In genomic region chr9:105656131-105656921, GRCh38 we compare ENCODE assay signal across 9 cellular contexts. TPM values are rescaled to one million over a fixed set of nuclear protein-coding genes. Genes with fewer than 3 reads are reported as not detected.
DNase-seq lines count a peak whose midpoint lies in the region; ATAC-seq and TF ChIP-seq lines count a peak whose summit lies in the region.
"Had no signal": no experiment of that assay in that cellular context is flagged by ENCODE, and none has a peak within 500 bp of the region (broad histone marks: within the 10 kb centered on the region; RNA-seq: fewer than 3 reads in every experiment).

No MANE protein-coding gene starts in this region.

- H3K4me3 ChIP-seq in liver (ENCODE audit: low read depth in 1 of 3, low read length in 3 of 3) (peak overlapping the region; percentile 33 to 65 (median 37)), thyroid gland (replicated peaks in 1 of 3) (peak overlapping the region; percentile 18 to 24 (median 20))

- TF ChIP-seq CTCF in chondrocyte (IDR thresholded peaks at IDR 0.05) (peak; percentile 69), liver (IDR thresholded peaks at IDR 0.05; ENCODE audit: low read depth, low read length, missing input control) (peak; percentile 30), thyroid gland (IDR thresholded peaks at IDR 0.05) (peak in 2 of 6 experiments; percentile 39 to 52)

- TF ChIP-seq RAD21 in liver (IDR thresholded peaks at IDR 0.05), result peak; percentile 67 to 72

- H3K27ac Mint-ChIP-seq in activated CD4-positive, alpha-beta T cell treated with anti-CD3 and anti-CD28 coated beads, Interleukin-2, amount 10 ng/mL, durations not matched to agents 7 days and 5 days, result no peak overlapping the region
- H3K27ac Mint-ChIP-seq in chondrocyte (ENCODE audit: unreplicated experiment), result peak overlapping the region; percentile 14

- H3K27me3 ChIP-seq in liver (ENCODE audit: control insufficient read depth in 4 of 4, insufficient read depth in 4 of 4, low read length in 3 of 4) (peaks cover 0 to 4% (median 0%) of the 10 kb centered on the region in 4 donors), thyroid gland (no peaks in the 10 kb centered on the region)

- H3K9me3 ChIP-seq in liver (ENCODE audit: control insufficient read depth in 4 of 4, low read length in 3 of 4) (no peaks in the 10 kb centered on the region), thyroid gland (no peaks in the 10 kb centered on the region)

- DNase-seq in activated CD4-positive, alpha-beta T cell treated with anti-CD3 and anti-CD28 coated beads, Interleukin-2, amount 10 ng/mL, durations not matched to agents 7 days and 5 days, result no peak
- DNase-seq in activated CD4-positive, alpha-beta T cell treated with anti-CD3 and anti-CD28 coated beads for 1 hour, result no peak
- DNase-seq in NOMO-1 treated with DMSO at 0.1 percent for 48 hours (lab: John Stamatoyannopoulos, UW; ENCODE audit: unreplicated experiment), result peak; percentile 38
- no peak for DNase-seq in chondrocyte (ENCODE audit: low spot score)
- peak; percentile 30 to 45 for DNase-seq in thyroid gland
- DNase-seq in central memory CD4-positive, alpha-beta T cell, result no peak

- H3K4me1 Mint-ChIP-seq in activated CD4-positive, alpha-beta T cell treated with anti-CD3 and anti-CD28 coated beads, Interleukin-2, amount 10 ng/mL, durations not matched to agents 7 days and 5 days, result peaks cover 6% of the 10 kb centered on the region
- H3K4me1 Mint-ChIP-seq in chondrocyte (ENCODE audit: low read depth), result peaks cover 7% of the 10 kb centered on the region

- CTCF ChIA-PET in activated CD4-positive, alpha-beta T cell treated with anti-CD3 and anti-CD28 coated beads, Interleukin-2, amount 10 ng/mL, durations not matched to agents 7 days and 5 days (lab: Charles Lee), result interaction anchor here (1.3 kb wide), 1 partner anchor 64 kb away, joined by 3 read pairs; no protein-coding TSS in a partner anchor

- no peaks in the 10 kb centered on the region for H3K36me3 Mint-ChIP-seq in activated CD4-positive, alpha-beta T cell treated with anti-CD3 and anti-CD28 coated beads, Interleukin-2, amount 10 ng/mL, durations not matched to agents 7 days and 5 days (ENCODE audit: low read depth)
- H3K36me3 Mint-ChIP-seq in chondrocyte (ENCODE audit: low read depth), result no peaks in the 10 kb centered on the region

- WGBS in liver, result 3% methylated on average over 75 of the region's 75 CpGs
- WGBS in thyroid gland, 2 donors, result 4% methylated on average over 42 to 54 of the region's 75 CpGs

- peaks cover 32% of the 10 kb centered on the region for H3K27me3 Mint-ChIP-seq in activated CD4-positive, alpha-beta T cell treated with anti-CD3 and anti-CD28 coated beads, Interleukin-2, amount 10 ng/mL, durations not matched to agents 7 days and 5 days
- peaks cover 12% of the 10 kb centered on the region for H3K27me3 Mint-ChIP-seq in chondrocyte (ENCODE audit: low read depth)

- intact Hi-C loops in thyroid gland (cut with DNase I), result no loop called here

- POLR2A ChIA-PET in activated CD4-positive, alpha-beta T cell treated with anti-CD3 and anti-CD28 coated beads, Interleukin-2, amount 10 ng/mL, durations not matched to agents 7 days and 5 days (lab: Charles Lee), result no interaction called here

- no peak overlapping the region for H3K9ac ChIP-seq in liver (ENCODE audit: low read depth in 1 of 2, low read length in 2 of 2)

- TF ChIP-seq POLR2A in thyroid gland (IDR thresholded peaks at IDR 0.05), result no peak

- peak; percentile 60 for ATAC-seq in HG02798 (IDR thresholded peaks at IDR 0.05; ENCODE audit: poor library complexity, unreplicated experiment)

- no peaks in the 10 kb centered on the region for H3K36me3 ChIP-seq in liver (ENCODE audit: control insufficient read depth in 4 of 4, insufficient read depth in 3 of 4, low read depth in 1 of 4, low read length in 3 of 4)
- H3K36me3 ChIP-seq in thyroid gland, result no peaks in the 10 kb centered on the region

- H3K27ac ChIP-seq in liver (ENCODE audit: low read depth in 1 of 2, low read length in 2 of 2) (no peak overlapping the region), thyroid gland (no peak overlapping the region)
- H3K27ac ChIP-seq: epithelial cell of prostate had no signal

- H3K4me1 ChIP-seq in liver (ENCODE audit: control insufficient read depth in 4 of 4, insufficient read depth in 4 of 4, low read length in 3 of 4) (peaks cover 0 to 12% (median 10%) of the 10 kb centered on the region in 4 donors), thyroid gland (no peaks in the 10 kb centered on the region)

- peak overlapping the region; percentile 53 for H3K4me3 Mint-ChIP-seq in activated CD4-positive, alpha-beta T cell treated with anti-CD3 and anti-CD28 coated beads, Interleukin-2, amount 10 ng/mL, durations not matched to agents 7 days and 5 days
- H3K4me3 Mint-ChIP-seq in chondrocyte (ENCODE audit: unreplicated experiment), result peak overlapping the region; percentile 74

- H3K9me3 Mint-ChIP-seq in activated CD4-positive, alpha-beta T cell treated with anti-CD3 and anti-CD28 coated beads, Interleukin-2, amount 10 ng/mL, durations not matched to agents 7 days and 5 days, result no peaks in the 10 kb centered on the region
- no peaks in the 10 kb centered on the region for H3K9me3 Mint-ChIP-seq in chondrocyte (ENCODE audit: low read depth)

TF ChIP-seq in liver, 16 proteins besides CTCF, POLR2A, EP300 and RAD21:
- TF ChIP-seq FOXA2 (IDR thresholded peaks at IDR 0.05), result no peak
- TF ChIP-seq, protein P1, sequence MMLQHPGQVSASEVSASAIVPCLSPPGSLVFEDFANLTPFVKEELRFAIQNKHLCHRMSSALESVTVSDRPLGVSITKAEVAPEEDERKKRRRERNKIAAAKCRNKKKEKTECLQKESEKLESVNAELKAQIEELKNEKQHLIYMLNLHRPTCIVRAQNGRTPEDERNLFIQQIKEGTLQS (IDR thresholded peaks at IDR 0.05), result no peak
- no peak for TF ChIP-seq REST (IDR thresholded peaks at IDR 0.05)

RNA-seq across cellular contexts. Expression of gene TAL2, which starts 5.9 kb away (rescaled TPM):
- not detected for total RNA-seq in activated CD4-positive, alpha-beta T cell treated with anti-CD3 and anti-CD28 coated beads, Interleukin-2, amount 10 ng/mL, durations not matched to agents 7 days and 5 days
- total RNA-seq in chondrocyte (not detected in 3 replicates), liver (under 1 TPM in 1 of 2 donors, not detected in 1; 0.19 TPM), thyroid gland (not detected)
- under 1 TPM in 1 of 2 donors, not detected in 1; 0.20 TPM for polyA plus RNA-seq in liver

RNA-seq across cellular contexts. Expression of gene TMEM38B, which starts 38.0 kb away (rescaled TPM):
- total RNA-seq in activated CD4-positive, alpha-beta T cell treated with anti-CD3 and anti-CD28 coated beads, Interleukin-2, amount 10 ng/mL, durations not matched to agents 7 days and 5 days, result 10 to 100 TPM in 1 of 2 experiments, 1 to 10 TPM in 1; 8.7 to 14.2 TPM
- total RNA-seq in chondrocyte (12.1 to 15.6 TPM (median 12.6 TPM) in 3 replicates), liver (10 to 100 TPM in 1 of 2 donors, 1 to 10 TPM in 1; 7.4 to 21.6 TPM), thyroid gland (10 to 100 TPM; 38.4 to 80.9 (median 60.2) TPM)
- polyA plus RNA-seq in liver, result 10 to 100 TPM in 1 of 2 donors, 1 to 10 TPM in 1; 7.9 to 10.4 TPM

Comparison
In these comparisons a context has a peak if more than half of its experiments do, and no peak if none do; other contexts are left out.
1. DNase-seq: peak in NOMO-1 treated with DMSO at 0.1 percent for 48 hours (single experiment) and thyroid gland (2 of 2); none in activated CD4-positive, alpha-beta T cell treated with anti-CD3 and anti-CD28 coated beads, Interleukin-2, amount 10 ng/mL, durations not matched to agents 7 days and 5 days (single experiment), activated CD4-positive, alpha-beta T cell treated with anti-CD3 and anti-CD28 coated beads for 1 hour (single experiment), chondrocyte (single experiment) and central memory CD4-positive, alpha-beta T cell (single experiment).